Comparison of ENCODE assay signal across 8 cellular contexts in the genomic region with DNA sequence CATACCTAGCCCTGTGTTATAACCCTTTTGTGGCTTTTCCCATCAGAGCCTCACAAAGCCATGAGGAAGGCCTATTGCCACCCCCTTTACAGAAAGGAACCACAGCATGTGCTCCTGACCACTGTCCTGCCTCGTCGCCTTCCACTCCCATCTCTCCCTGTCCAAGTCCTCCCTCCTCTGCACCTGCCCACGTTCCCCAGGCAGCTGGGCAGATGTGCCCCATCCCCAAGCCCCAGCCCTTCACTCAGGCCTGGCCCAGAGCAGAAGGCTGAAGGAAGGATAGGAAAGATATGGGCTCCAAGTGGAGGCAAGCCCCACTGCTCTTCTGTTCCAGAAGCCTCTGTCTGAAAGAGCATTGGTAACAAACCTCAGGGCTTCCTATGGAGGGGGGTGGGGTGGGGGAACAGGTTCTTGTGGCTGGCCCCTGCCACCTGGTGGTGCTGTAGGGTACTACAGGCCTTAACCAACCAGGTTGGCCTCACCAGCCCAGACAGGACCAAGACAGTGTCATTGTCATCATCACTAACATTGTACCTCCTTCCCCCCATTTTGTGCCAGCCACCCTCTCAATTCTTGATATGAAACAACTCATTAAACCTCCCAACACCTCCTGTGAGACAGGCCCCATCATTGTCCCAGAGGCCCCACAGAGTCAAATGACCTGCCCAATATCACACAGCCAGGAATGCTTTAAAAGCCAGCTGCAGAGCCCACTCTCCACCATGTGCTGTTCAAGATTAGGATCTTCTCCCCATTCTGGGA. TPM values are rescaled to one million over a fixed set of nuclear protein-coding genes. Genes with fewer than 3 reads are reported as not detected.
A peak's percentile ranks its signal among the peaks of the same experiment; 100 is the strongest.
DNase-seq lines count a peak whose midpoint lies in the region; ATAC-seq and TF ChIP-seq lines count a peak whose summit lies in the region.

No MANE protein-coding gene starts in this region.

- H3K4me3 ChIP-seq in Jurkat, Clone E6-1 (ENCODE audit: low read length): no peak overlapping the region
- no peak overlapping the region for H3K4me3 ChIP-seq in upper lobe of right lung

- no peak overlapping the region for H3K27ac ChIP-seq in upper lobe of right lung

- no peaks in the 10 kb centered on the region for H3K9me3 ChIP-seq in upper lobe of right lung

- peak overlapping the region; percentile 73 for H3K27ac Mint-ChIP-seq in activated naive CD4-positive, alpha-beta T cell treated with anti-CD3 and anti-CD28 coated beads, Interleukin-2, amount 50 U/mL, for 24 hours
- peak overlapping the region; percentile 22 for H3K27ac Mint-ChIP-seq in glutamatergic neuron (ENCODE audit: unreplicated experiment)

- no peaks in the 10 kb centered on the region for H3K27me3 Mint-ChIP-seq in activated naive CD4-positive, alpha-beta T cell treated with anti-CD3 and anti-CD28 coated beads, Interleukin-2, amount 50 U/mL, for 24 hours
- H3K27me3 Mint-ChIP-seq in glutamatergic neuron (ENCODE audit: unreplicated experiment): peaks cover 7% of the 10 kb centered on the region

- TF ChIP-seq CTCF in glutamatergic neuron (IDR thresholded peaks at IDR 0.05; ENCODE audit: partially characterized antibody, unreplicated experiment) (peak; percentile 98), upper lobe of right lung (IDR thresholded peaks at IDR 0.05) (peak; percentile 97)

- H3K36me3 ChIP-seq in upper lobe of right lung: no peaks in the 10 kb centered on the region

- H3K36me3 Mint-ChIP-seq in activated naive CD4-positive, alpha-beta T cell treated with anti-CD3 and anti-CD28 coated beads, Interleukin-2, amount 50 U/mL, for 24 hours: no peaks in the 10 kb centered on the region
- H3K36me3 Mint-ChIP-seq in glutamatergic neuron (ENCODE audit: unreplicated experiment): no peaks in the 10 kb centered on the region

- peak; percentile 15 for DNase-seq in DMS79 (lab: John Stamatoyannopoulos, UW)
- DNase-seq in DMS79 treated with DMSO at 0.1 percent for 48 hours (lab: John Stamatoyannopoulos, UW): no peak
- DNase-seq in Jurkat, Clone E6-1 (ENCODE audit: low read depth, low spot score): peak; percentile 79
- DNase-seq in SKM-1 treated with dmso at 0.1 percent for 144 hours (lab: John Stamatoyannopoulos, UW; ENCODE audit: unreplicated experiment): peak; percentile 27
- peak; percentile 90 for DNase-seq in glutamatergic neuron
- DNase-seq in posterior cingulate gyrus: peak; percentile 71 to 97 (median 88)
- peak; percentile 86 for DNase-seq in upper lobe of right lung

- H3K27me3 ChIP-seq in upper lobe of right lung: no peaks in the 10 kb centered on the region

- peaks cover 7% of the 10 kb centered on the region for H3K4me1 Mint-ChIP-seq in activated naive CD4-positive, alpha-beta T cell treated with anti-CD3 and anti-CD28 coated beads, Interleukin-2, amount 50 U/mL, for 24 hours
- no peaks in the 10 kb centered on the region for H3K4me1 Mint-ChIP-seq in glutamatergic neuron (ENCODE audit: low read depth, unreplicated experiment)

- intact Hi-C loops in posterior cingulate gyrus (cut with DNase I): loop anchor here (1.0 to 5.0 kb wide), 2 partner anchors 92 to 143 kb away; no protein-coding TSS in a partner anchor
- intact Hi-C loops in upper lobe of right lung (cut with DNase I): loop anchor here (10.0 kb wide), 1 partner anchor 89 kb away; the partner anchor contains the start of gene DUSP7

- H3K4me3 Mint-ChIP-seq in activated naive CD4-positive, alpha-beta T cell treated with anti-CD3 and anti-CD28 coated beads, Interleukin-2, amount 50 U/mL, for 24 hours: no peak overlapping the region
- H3K4me3 Mint-ChIP-seq in glutamatergic neuron (ENCODE audit: unreplicated experiment): no peak overlapping the region

- peak; percentile 95 for ATAC-seq in upper lobe of right lung

- peaks cover 4% of the 10 kb centered on the region for H3K4me1 ChIP-seq in upper lobe of right lung

- no peaks in the 10 kb centered on the region for H3K9me3 Mint-ChIP-seq in activated naive CD4-positive, alpha-beta T cell treated with anti-CD3 and anti-CD28 coated beads, Interleukin-2, amount 50 U/mL, for 24 hours
- peaks cover 4% of the 10 kb centered on the region for H3K9me3 Mint-ChIP-seq in glutamatergic neuron (ENCODE audit: unreplicated experiment)

RNA-seq across cellular contexts. Expression of gene POC1A, which starts 10.0 kb away (rescaled TPM):
- polyA plus RNA-seq in Jurkat, Clone E6-1 (2012; ENCODE audit: insufficient read depth, insufficient read length): 48.5 TPM
- 3.2 TPM for total RNA-seq in glutamatergic neuron (ENCODE audit: unreplicated experiment)
- 2.5 TPM for total RNA-seq in upper lobe of right lung

RNA-seq across cellular contexts. Expression of gene ALAS1, which starts 53.7 kb away (rescaled TPM):
- polyA plus RNA-seq in Jurkat, Clone E6-1 (2012; ENCODE audit: insufficient read depth, insufficient read length): 68.8 TPM
- 41.7 TPM for total RNA-seq in glutamatergic neuron (ENCODE audit: unreplicated experiment)
- total RNA-seq in upper lobe of right lung: 78.9 TPM
